Comparison of ENCODE assay signal across 24 cellular contexts in the genomic region with DNA sequence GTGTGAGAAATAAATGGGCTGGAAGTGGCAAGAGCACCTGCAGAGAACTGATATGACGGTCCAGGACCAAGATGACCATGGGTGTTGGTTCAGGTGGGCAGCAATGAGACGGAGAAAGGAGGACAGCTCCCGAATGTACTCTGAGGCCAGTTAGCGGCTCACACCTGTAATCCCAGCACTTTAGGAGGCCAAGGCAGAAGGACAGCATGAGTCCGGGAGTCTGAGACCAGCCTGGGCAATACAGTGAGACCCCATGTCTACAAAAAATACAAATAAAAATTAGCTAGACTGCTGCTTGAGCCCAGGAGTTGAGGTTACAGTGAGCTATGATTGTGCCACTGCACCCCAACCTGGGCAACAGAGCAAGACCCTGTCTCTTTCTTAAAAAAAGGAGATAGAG.
DNase-seq lines count a peak whose midpoint lies in the region; ATAC-seq and TF ChIP-seq lines count a peak whose summit lies in the region.
"Had no signal": no experiment of that assay in that cellular context is flagged by ENCODE, and none has a peak within 500 bp of the region (broad histone marks: within the 10 kb centered on the region; RNA-seq: fewer than 3 reads in every experiment).

No MANE protein-coding gene starts in this region.

- no peaks in the 10 kb centered on the region for H3K36me3 Mint-ChIP-seq in activated naive CD8-positive, alpha-beta T cell
- H3K36me3 Mint-ChIP-seq in activated naive CD8-positive, alpha-beta T cell treated with anti-CD3 and anti-CD28 coated beads, Interleukin-2, amount 50 U/mL, for 24 hours (ENCODE audit: low read depth) = peaks cover 5% of the 10 kb centered on the region
- peaks cover 19% of the 10 kb centered on the region for H3K36me3 Mint-ChIP-seq in stimulated activated effector memory CD8-positive, alpha-beta T cell treated with anti-CD3 and anti-CD28 coated beads, Interleukin-12 subunit alpha, Interleukin-12 subunit beta, amount 100 ng/mL, for 72 hours

- no peak for ATAC-seq in activated naive CD8-positive, alpha-beta T cell treated with anti-CD3 and anti-CD28 coated beads, Interleukin-2, amount 50 U/mL, for 24 hours
- no peak for ATAC-seq in stimulated activated effector memory CD8-positive, alpha-beta T cell treated with anti-CD3 and anti-CD28 coated beads, Interleukin-12 subunit alpha, Interleukin-12 subunit beta, amount 100 ng/mL, for 72 hours
- ATAC-seq in GM21381 (IDR thresholded peaks at IDR 0.05; ENCODE audit: unreplicated experiment) = no peak
- ATAC-seq: sciatic nerve had no signal

- H3K4me3 Mint-ChIP-seq in activated naive CD8-positive, alpha-beta T cell = no peak overlapping the region
- no peak overlapping the region for H3K4me3 Mint-ChIP-seq in activated naive CD8-positive, alpha-beta T cell treated with anti-CD3 and anti-CD28 coated beads, Interleukin-2, amount 50 U/mL, for 24 hours
- no peak overlapping the region for H3K4me3 Mint-ChIP-seq in stimulated activated effector memory CD8-positive, alpha-beta T cell treated with anti-CD3 and anti-CD28 coated beads, Interleukin-12 subunit alpha, Interleukin-12 subunit beta, amount 100 ng/mL, for 72 hours
- H3K4me3 Mint-ChIP-seq: nephron progenitor cell had no signal

- intact Hi-C loops in colonic mucosa (cut with DNase I) = no loop called here
- intact Hi-C loops in vagina (cut with DNase I) = no loop called here

- peaks cover 25% of the 10 kb centered on the region for H3K4me1 ChIP-seq in Loucy (ENCODE audit: insufficient read depth, low read length, poor library complexity, severe bottlenecking)
- no peaks in the 10 kb centered on the region for H3K4me1 ChIP-seq in colonic mucosa
- peaks cover 30% of the 10 kb centered on the region for H3K4me1 ChIP-seq in vagina

- TF ChIP-seq CTCF in Loucy (conservative IDR thresholded peaks at IDR 0.05; ENCODE audit: low read length) (no peak), colonic mucosa (IDR thresholded peaks at IDR 0.05) (no peak), vagina (IDR thresholded peaks at IDR 0.05) (no peak)

- peaks cover 57% of the 10 kb centered on the region for H3K4me1 Mint-ChIP-seq in activated naive CD8-positive, alpha-beta T cell (ENCODE audit: low read depth)
- peaks cover 43% of the 10 kb centered on the region for H3K4me1 Mint-ChIP-seq in activated naive CD8-positive, alpha-beta T cell treated with anti-CD3 and anti-CD28 coated beads, Interleukin-2, amount 50 U/mL, for 24 hours
- peaks cover 44% of the 10 kb centered on the region for H3K4me1 Mint-ChIP-seq in stimulated activated effector memory CD8-positive, alpha-beta T cell treated with anti-CD3 and anti-CD28 coated beads, Interleukin-12 subunit alpha, Interleukin-12 subunit beta, amount 100 ng/mL, for 72 hours

- H2AFZ ChIP-seq in Loucy (ENCODE audit: low read length) = no peak overlapping the region
- H2AFZ ChIP-seq: parathyroid adenoma had no signal

- no peaks in the 10 kb centered on the region for H3K9me3 ChIP-seq in Loucy (ENCODE audit: insufficient read depth, low read depth, low read length)
- no peaks in the 10 kb centered on the region for H3K9me3 ChIP-seq in colonic mucosa
- no peaks in the 10 kb centered on the region for H3K9me3 ChIP-seq in vagina
- H3K9me3 ChIP-seq: left ventricle myocardium inferior, stomach, tibial artery had no signal

- no peaks in the 10 kb centered on the region for H4K20me1 ChIP-seq in Loucy (ENCODE audit: insufficient read depth, low read length, poor library complexity, severe bottlenecking)

- no peak for DNase-seq in activated naive CD8-positive, alpha-beta T cell treated with anti-CD3 and anti-CD28 coated beads, Interleukin-2, amount 50 U/mL, for 24 hours
- DNase-seq in colonic mucosa = peak; percentile 14
- DNase-seq in stimulated activated effector memory CD8-positive, alpha-beta T cell treated with anti-CD3 and anti-CD28 coated beads, Interleukin-12 subunit alpha, Interleukin-12 subunit beta, amount 100 ng/mL, for 72 hours (ENCODE audit: low spot score in 2 of 2) = no peak
- DNase-seq in vagina (ENCODE audit: extremely low spot score in 2 of 2) = no peak
- DNase-seq in DMS53 (lab: John Stamatoyannopoulos, UW) = no peak
- DNase-seq: activated CD4-positive, alpha-beta T cell treated with anti-CD3 and anti-CD28 coated beads, Interleukin-2, amount 50 U/mL, for 1 hour; activated gamma-delta T cell; aorta; caudate nucleus; dermis blood vessel endothelial cell; GDM1; left ventricle myocardium inferior; NCI-H1417 treated with DMSO at 0.1 percent for 48 hours; NCI-H2107; NCI-H446 treated with DMSO at 0.1 percent for 48 hours; nephron progenitor cell; stimulated activated CD4-positive, alpha-beta T cell treated with anti-CD3 and anti-CD28 coated beads, Interleukin-15, amount 100 ng/mL, for 24 hours; stomach; tibial artery had no signal

- no peaks in the 10 kb centered on the region for H3F3A ChIP-seq in Loucy (ENCODE audit: low read depth)

- no peak for TF ChIP-seq POLR2A in vagina (IDR thresholded peaks at IDR 0.05)

- peak overlapping the region; percentile 8 for H3K4me2 ChIP-seq in Loucy (ENCODE audit: low read depth, low read length, poor library complexity, severe bottlenecking)

- H3K9ac ChIP-seq in Loucy (ENCODE audit: low read depth, low read length, poor library complexity, severe bottlenecking) (no peak overlapping the region), colonic mucosa (ENCODE audit: low read depth in 2 of 2, low read length in 2 of 2) (no peak overlapping the region)
- H3K9ac ChIP-seq: parathyroid adenoma had no signal

- H3K27me3 Mint-ChIP-seq in activated naive CD8-positive, alpha-beta T cell = no peaks in the 10 kb centered on the region
- no peaks in the 10 kb centered on the region for H3K27me3 Mint-ChIP-seq in activated naive CD8-positive, alpha-beta T cell treated with anti-CD3 and anti-CD28 coated beads, Interleukin-2, amount 50 U/mL, for 24 hours

- H3K4me3 ChIP-seq in Loucy (ENCODE audit: low read length, poor library complexity, severe bottlenecking) = no peak overlapping the region
- no peak overlapping the region for H3K4me3 ChIP-seq in colonic mucosa
- no peak overlapping the region for H3K4me3 ChIP-seq in vagina
- H3K4me3 ChIP-seq: left ventricle myocardium inferior, stomach, tibial artery had no signal

- H3K27ac ChIP-seq in colonic mucosa (no peak overlapping the region), vagina (no peak overlapping the region)
- H3K27ac ChIP-seq: left ventricle myocardium inferior, parathyroid adenoma, tibial artery had no signal

- peak overlapping the region; percentile 0 for H3K27ac Mint-ChIP-seq in activated naive CD8-positive, alpha-beta T cell
- H3K27ac Mint-ChIP-seq in activated naive CD8-positive, alpha-beta T cell treated with anti-CD3 and anti-CD28 coated beads, Interleukin-2, amount 50 U/mL, for 24 hours = no peak overlapping the region
- peak overlapping the region; percentile 6 for H3K27ac Mint-ChIP-seq in stimulated activated effector memory CD8-positive, alpha-beta T cell treated with anti-CD3 and anti-CD28 coated beads, Interleukin-12 subunit alpha, Interleukin-12 subunit beta, amount 100 ng/mL, for 72 hours
- H3K27ac Mint-ChIP-seq: nephron progenitor cell had no signal

- no peaks in the 10 kb centered on the region for H3K36me3 ChIP-seq in Loucy (ENCODE audit: insufficient read depth, low read length)
- H3K36me3 ChIP-seq in colonic mucosa = no peaks in the 10 kb centered on the region
- H3K36me3 ChIP-seq in vagina = no peaks in the 10 kb centered on the region
- H3K36me3 ChIP-seq: left ventricle myocardium inferior, tibial artery had no signal

- peaks cover 52% of the 10 kb centered on the region for H3K79me2 ChIP-seq in Loucy (ENCODE audit: insufficient read depth, low read length)

- H3K9me3 Mint-ChIP-seq in activated naive CD8-positive, alpha-beta T cell (ENCODE audit: low read depth) = no peaks in the 10 kb centered on the region
- no peaks in the 10 kb centered on the region for H3K9me3 Mint-ChIP-seq in activated naive CD8-positive, alpha-beta T cell treated with anti-CD3 and anti-CD28 coated beads, Interleukin-2, amount 50 U/mL, for 24 hours
- H3K9me3 Mint-ChIP-seq in stimulated activated effector memory CD8-positive, alpha-beta T cell treated with anti-CD3 and anti-CD28 coated beads, Interleukin-12 subunit alpha, Interleukin-12 subunit beta, amount 100 ng/mL, for 72 hours = no peaks in the 10 kb centered on the region

- H3K27me3 ChIP-seq in Loucy (ENCODE audit: insufficient read depth, low read length, poor library complexity, severe bottlenecking) = no peaks in the 10 kb centered on the region
- H3K27me3 ChIP-seq in colonic mucosa = no peaks in the 10 kb centered on the region
- H3K27me3 ChIP-seq in vagina = no peaks in the 10 kb centered on the region
- H3K27me3 ChIP-seq: stomach, tibial artery had no signal

- H3K9me2 ChIP-seq in Loucy (replicated peaks; ENCODE audit: low read depth, low read length) = no peaks in the 10 kb centered on the region
